ENCODE assay signal across 1 cellular context in genomic region chr11:12110201-12110713, GRCh38.
TF ChIP-seq lines count a peak whose summit lies in the region.

Gene MICAL2, plus strand, starts transcription at chr11:12110590. Its CDS starts 51,566 bp downstream, at chr11:12162156.

TF ChIP-seq in HEK293, 187 proteins besides CTCF, POLR2A, EP300 and RAD21 (continued from another document):
- TF ChIP-seq PRDM10 (tag by site-specific recombination; IDR thresholded peaks at IDR 0.05) (peak; percentile 81), PATZ1 (tag by site-specific recombination; IDR thresholded peaks at IDR 0.05) (peak; percentile 50; the same call in 1 of the 2 replicates), ZNF610 (tag by site-specific recombination; IDR thresholded peaks at IDR 0.05; ENCODE audit: borderline replicate concordance) (peak; percentile 46; the same call in 1 of the 2 replicates), ZNF423 (tag by site-specific recombination; IDR thresholded peaks at IDR 0.05) (no peak), MEIS1 (CRISPR knock-in tag; IDR thresholded peaks at IDR 0.05; ENCODE audit: borderline replicate concordance) (no peak), HOXC10 (CRISPR knock-in tag; IDR thresholded peaks at IDR 0.05) (0 out of 2 replicates have a peak, but pooled peaks have one; percentile 15), SP3 (tag by site-specific recombination; IDR thresholded peaks at IDR 0.05) (peak; percentile 73)
